ENCODE assay signal across 8 cellular contexts in the genomic region with DNA sequence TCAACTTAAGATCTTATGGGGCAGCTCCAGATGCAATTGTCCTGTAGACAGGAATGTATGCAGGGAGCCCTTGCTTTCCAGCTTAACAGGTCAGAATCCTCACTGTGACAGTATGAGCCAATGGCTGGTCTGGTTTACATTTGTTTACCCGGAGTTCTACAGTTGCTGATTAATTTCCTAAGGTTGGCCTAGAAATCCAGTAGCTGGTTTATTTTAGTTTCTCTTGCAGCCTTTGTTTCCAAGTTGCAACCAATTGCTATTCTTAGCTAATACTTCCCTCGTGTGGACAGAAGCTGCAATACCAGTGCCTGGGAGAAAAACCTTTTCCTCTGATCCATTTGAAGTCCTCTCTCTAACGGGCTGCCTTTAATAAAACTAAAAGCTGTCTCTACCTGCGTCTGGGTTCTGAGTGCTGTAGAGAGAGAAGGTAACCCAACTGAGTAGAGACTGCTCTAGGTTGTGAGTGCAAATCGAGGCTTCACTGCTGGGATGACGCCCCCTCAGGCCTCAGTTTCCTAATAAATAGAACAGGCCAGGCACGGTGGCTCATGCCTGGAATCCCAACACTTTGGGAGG.
DNase-seq lines count a peak whose midpoint lies in the region; ATAC-seq and TF ChIP-seq lines count a peak whose summit lies in the region.

No MANE protein-coding gene starts in this region.

- peak; percentile 1 for DNase-seq in COR-L47 (lab: John Stamatoyannopoulos, UW)
- peak; percentile 57 for DNase-seq in HCEC 1CT
- DNase-seq in NCI-H345 treated with DMSO at 0.1 percent for 48 hours (lab: John Stamatoyannopoulos, UW; ENCODE audit: unreplicated experiment): peak; percentile 34
- peak; percentile 21 for DNase-seq in activated CD4-positive, alpha-beta T cell treated with anti-CD3 and anti-CD28 coated beads, Interleukin-2, amount 50 U/mL, for 1 hour
- DNase-seq in fibroblast of pulmonary artery (ENCODE audit: low read depth): peak; percentile 84

- no peaks in the 10 kb centered on the region for H3K36me3 ChIP-seq in neutrophil

- no peak overlapping the region for H3K4me3 ChIP-seq in fibroblast of pulmonary artery (replicated peaks; ENCODE audit: low read depth, low read length)
- no peak overlapping the region for H3K4me3 ChIP-seq in neutrophil (ENCODE audit: low read depth in 1 of 2, low read length in 1 of 2)

- no peaks in the 10 kb centered on the region for H3K9me3 ChIP-seq in neutrophil

- H3K27me3 ChIP-seq in neutrophil: no peaks in the 10 kb centered on the region

- ATAC-seq in HG02973 (IDR thresholded peaks at IDR 0.05; ENCODE audit: unreplicated experiment) (no peak), HG03521 (IDR thresholded peaks at IDR 0.05; ENCODE audit: unreplicated experiment) (no peak)

- peaks cover 24 to 31% of the 10 kb centered on the region in 2 experiments for H3K4me1 ChIP-seq in neutrophil (ENCODE audit: control insufficient read depth in 1 of 2, insufficient read depth in 1 of 2, low read depth in 1 of 2, low read length in 1 of 2)

- TF ChIP-seq CTCF in fibroblast of pulmonary artery (IDR thresholded peaks at IDR 0.05; ENCODE audit: low read length, missing control alignments) (peak; percentile 91), neutrophil (IDR thresholded peaks at IDR 0.05) (peak; percentile 70)

- no peak overlapping the region for H3K27ac ChIP-seq in neutrophil

Comparison
In these comparisons a context has a peak if more than half of its experiments do, and no peak if none do; other contexts are left out.
1. DNase-seq: peak in every context shown above with its lines; median percentile 84 in fibroblast of pulmonary artery; 57 in HCEC 1CT; 34 in NCI-H345 treated with DMSO at 0.1 percent for 48 hours; 21 in activated CD4-positive, alpha-beta T cell treated with anti-CD3 and anti-CD28 coated beads, Interleukin-2, amount 50 U/mL, for 1 hour; 1 in COR-L47.